Comparison of ENCODE assay signal across 7 cellular contexts in genomic region chr13:84049442-84049841, GRCh38.
"Had no signal": no experiment of that assay in that cellular context is flagged by ENCODE, and none has a peak within 500 bp of the region (broad histone marks: within the 10 kb centered on the region; RNA-seq: fewer than 3 reads in every experiment).

No MANE protein-coding gene starts in this region.

- H3K4me1 Mint-ChIP-seq: IgD-negative memory B cell had no signal

- H3K4me3 ChIP-seq: HAP-1 had no signal

- H3K36me3 ChIP-seq: HAP-1 had no signal

- H3K4me1 ChIP-seq: HAP-1 had no signal

- H3K27ac Mint-ChIP-seq: IgD-negative memory B cell had no signal

- H3K27me3 Mint-ChIP-seq: IgD-negative memory B cell had no signal

- H3K27ac ChIP-seq: HL-60 had no signal

- H3K9me3 ChIP-seq: HAP-1 had no signal

- DNase-seq: H7, Kasumi-1, KG1 had no signal

- H3K36me3 Mint-ChIP-seq: IgD-negative memory B cell had no signal

- H3K4me3 Mint-ChIP-seq: IgD-negative memory B cell had no signal

- ATAC-seq: HCT116 had no signal
